In the genomic region with DNA sequence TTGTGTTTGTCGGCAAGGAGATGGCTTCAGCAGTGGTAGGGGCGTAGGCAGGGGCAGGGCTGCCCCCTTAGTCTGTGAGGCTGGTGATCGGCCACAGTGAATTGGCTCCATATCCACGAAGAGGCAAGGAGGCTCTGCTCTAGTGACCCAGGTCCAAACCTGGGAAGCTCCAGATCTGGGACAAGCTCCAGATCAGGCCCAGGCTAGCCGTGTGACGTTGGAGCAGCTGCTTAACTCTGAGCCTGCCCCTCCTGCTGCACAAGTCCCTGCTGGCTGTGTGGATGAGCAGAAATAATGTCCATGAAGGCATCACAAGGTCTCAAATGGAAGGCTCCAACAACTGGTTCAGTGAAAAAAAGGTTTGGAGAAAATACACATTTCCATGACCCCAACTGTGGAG, we compare ENCODE assay signal across 18 cellular contexts.
"Had no signal": no experiment of that assay in that cellular context is flagged by ENCODE, and none has a peak within 500 bp of the region (broad histone marks: within the 10 kb centered on the region; RNA-seq: fewer than 3 reads in every experiment).

No MANE protein-coding gene starts in this region.

- H3K4me1 ChIP-seq: right atrium auricular region, uterus had no signal

- H3K27ac ChIP-seq: hepatocyte, right atrium auricular region, skin epidermis, transverse colon, uterus had no signal

- DNase-seq: activated B cell treated with CpG ODN at 0.5 μM for 24 hours; activated gamma-delta T cell treated with Interleukin-2 at 50 U/mL for 16 hours; activated T-cell treated with anti-CD3 and anti-CD28 coated beads for 4 hours; dermis blood vessel endothelial cell; effector memory CD4-positive, alpha-beta T cell; foreskin fibroblast; left cardiac atrium; occipital lobe; transverse colon; uterus had no signal

- H3K79me2 ChIP-seq: hepatocyte had no signal

- H3K27me3 ChIP-seq: hepatocyte, right atrium auricular region, uterus had no signal

- H3K36me3 ChIP-seq: right atrium auricular region, transverse colon, uterus had no signal

- H3K4me3 Mint-ChIP-seq: activated B cell treated with CpG ODN at 0.5 μM for 24 hours; activated CD4-positive, alpha-beta memory T cell treated with anti-CD3 and anti-CD28 coated beads for 36 hours; activated T-helper 1 cell treated with anti-CD3 and anti-CD28 coated beads, Interleukin-12 subunit alpha, Interleukin-12 subunit beta, Interleukin-2, Interleukin-4 antibody, amounts not matched to agents 30 ng/mL and 10 ng/mL and 1 ng/mL, durations not matched to agents 14 hours and 24 hours and 36 hours; natural killer cell treated with Interleukin-12 subunit alpha and Interleukin-12 subunit beta and Interleukin-15 and Interleukin-18, amount 100 ng/mL, for 72 hours; stimulated activated naive CD8-positive, alpha-beta T cell treated with anti-CD3 and anti-CD28 coated beads, Interleukin-15, Interleukin-2, amounts not matched to agents 100 ng/mL and 50 ng/mL, for 24 hours had no signal

- H3K9me3 ChIP-seq: right atrium auricular region, transverse colon, uterus had no signal

- H3K36me3 Mint-ChIP-seq: activated CD4-positive, alpha-beta memory T cell treated with anti-CD3 and anti-CD28 coated beads for 36 hours; activated naive CD4-positive, alpha-beta T cell treated with anti-CD3 and anti-CD28 coated beads, Interleukin-2, amount 50 U/mL, for 72 hours; natural killer cell treated with Interleukin-12 subunit alpha and Interleukin-12 subunit beta and Interleukin-15 and Interleukin-18, amount 100 ng/mL, for 72 hours had no signal

- H3K27ac Mint-ChIP-seq: activated B cell treated with CpG ODN at 0.5 μM for 24 hours; activated CD4-positive, alpha-beta memory T cell treated with anti-CD3 and anti-CD28 coated beads for 36 hours; activated naive CD4-positive, alpha-beta T cell treated with anti-CD3 and anti-CD28 coated beads, Interleukin-2, amount 50 U/mL, for 72 hours; activated T-helper 1 cell treated with anti-CD3 and anti-CD28 coated beads, Interleukin-12 subunit alpha, Interleukin-12 subunit beta, Interleukin-2, Interleukin-4 antibody, amounts not matched to agents 30 ng/mL and 10 ng/mL and 1 ng/mL, durations not matched to agents 14 hours and 24 hours and 36 hours; natural killer cell treated with Interleukin-12 subunit alpha and Interleukin-12 subunit beta and Interleukin-15 and Interleukin-18, amount 100 ng/mL, for 72 hours; stimulated activated naive CD8-positive, alpha-beta T cell treated with anti-CD3 and anti-CD28 coated beads, Interleukin-15, Interleukin-2, amounts not matched to agents 100 ng/mL and 50 ng/mL, for 24 hours had no signal

- H2AFZ ChIP-seq: hepatocyte had no signal

- H3K4me3 ChIP-seq: hepatocyte, right atrium auricular region, skin epidermis, uterus had no signal

- H3K9me3 Mint-ChIP-seq: activated CD4-positive, alpha-beta memory T cell treated with anti-CD3 and anti-CD28 coated beads for 36 hours; activated naive CD4-positive, alpha-beta T cell treated with anti-CD3 and anti-CD28 coated beads, Interleukin-2, amount 50 U/mL, for 72 hours; activated T-helper 1 cell treated with anti-CD3 and anti-CD28 coated beads, Interleukin-12 subunit alpha, Interleukin-12 subunit beta, Interleukin-2, Interleukin-4 antibody, amounts not matched to agents 30 ng/mL and 10 ng/mL and 1 ng/mL, durations not matched to agents 14 hours and 24 hours and 36 hours; natural killer cell treated with Interleukin-12 subunit alpha and Interleukin-12 subunit beta and Interleukin-15 and Interleukin-18, amount 100 ng/mL, for 72 hours; stimulated activated naive CD8-positive, alpha-beta T cell treated with anti-CD3 and anti-CD28 coated beads, Interleukin-15, Interleukin-2, amounts not matched to agents 100 ng/mL and 50 ng/mL, for 24 hours had no signal
